ENCODE assay signal across 28 cellular contexts in genomic region chr2:119736021-119736420, GRCh38.
"Had no signal": no experiment of that assay in that cellular context is flagged by ENCODE, and none has a peak within 500 bp of the region (broad histone marks: within the 10 kb centered on the region; RNA-seq: fewer than 3 reads in every experiment).

No MANE protein-coding gene starts in this region.

- H3K4me3 ChIP-seq: coronary artery, esophagus muscularis mucosa, gastroesophageal sphincter, heart left ventricle, hepatocyte, lung, ovary, psoas muscle, skin epidermis, spleen, testis, tibial nerve, upper lobe of left lung had no signal

- H3K27ac ChIP-seq: coronary artery, esophagus muscularis mucosa, foreskin keratinocyte, gastroesophageal sphincter, heart left ventricle, hepatocyte, ovary, psoas muscle, skin epidermis, spleen, testis, tibial nerve, upper lobe of left lung had no signal

- H3K27me3 ChIP-seq: esophagus muscularis mucosa, foreskin keratinocyte, gastroesophageal sphincter, heart left ventricle, hepatocyte, ovary, spleen, testis, tibial nerve, upper lobe of left lung had no signal

- DNase-seq: dermis blood vessel endothelial cell; effector memory CD4-positive, alpha-beta T cell; foreskin keratinocyte; heart left ventricle; kidney; naive thymus-derived CD8-positive, alpha-beta T cell; occipital lobe; ovary; posterior cingulate gyrus; psoas muscle; right cardiac atrium; spleen; stimulated activated CD4-positive, alpha-beta T cell treated with anti-CD3 and anti-CD28 coated beads, Interleukin-4, amount 100 ng/mL, for 4 hours; stimulated activated naive CD8-positive, alpha-beta T cell treated with anti-CD3 and anti-CD28 coated beads, Interleukin-15, Interleukin-2, amounts not matched to agents 100 U/mL and 50 U/mL, for 24 hours; substantia nigra; testis; upper lobe of left lung had no signal

- H3K79me2 ChIP-seq: hepatocyte had no signal

- H2AFZ ChIP-seq: hepatocyte had no signal

- H3K36me3 ChIP-seq: esophagus muscularis mucosa, gastroesophageal sphincter, heart left ventricle, ovary, spleen, tibial nerve, upper lobe of left lung had no signal

- H3K9me3 ChIP-seq: esophagus muscularis mucosa, gastroesophageal sphincter, heart left ventricle, ovary, psoas muscle, spleen, testis, tibial nerve, upper lobe of left lung had no signal

- H3K4me1 ChIP-seq: esophagus muscularis mucosa, foreskin keratinocyte, gastroesophageal sphincter, spleen, tibial nerve had no signal

- H3K4me2 ChIP-seq: hepatocyte had no signal

- ATAC-seq: foreskin keratinocyte; gastroesophageal sphincter; heart left ventricle; left lobe of liver; naive thymus-derived CD8-positive, alpha-beta T cell; psoas muscle; right cardiac atrium; stimulated activated memory B cell treated with anti-CD40 and anti-IgM and Interleukin-4, amounts not matched to agents 10 μg/mL and 1 μg/mL and 100 μg/mL, for 72 hours; stimulated activated naive CD8-positive, alpha-beta T cell treated with anti-CD3 and anti-CD28 coated beads, Interleukin-15, Interleukin-2, amounts not matched to agents 100 U/mL and 50 U/mL, for 24 hours had no signal

- FAIRE-seq: endothelial cell of umbilical vein, kidney, urothelium cell line had no signal
